In genomic region chr9:82552784-82553183, GRCh38 we compare ENCODE assay signal across 27 cellular contexts.
"Had no signal": no experiment of that assay in that cellular context is flagged by ENCODE, and none has a peak within 500 bp of the region (broad histone marks: within the 10 kb centered on the region; RNA-seq: fewer than 3 reads in every experiment).

No MANE protein-coding gene starts in this region.

- H3K27ac ChIP-seq: suprapubic skin, testis, thoracic aorta, thyroid gland, tibial artery, tibial nerve, transverse colon, upper lobe of left lung, upper lobe of right lung, vagina had no signal

- H3K36me3 ChIP-seq: stomach, suprapubic skin, thoracic aorta, thyroid gland, tibial artery, tibial nerve, transverse colon, upper lobe of left lung, upper lobe of right lung, uterus, vagina had no signal

- H3K27me3 ChIP-seq: stomach, suprapubic skin, testis, thyroid gland, tibial nerve, transverse colon, upper lobe of left lung, upper lobe of right lung, uterus, vagina had no signal

- H3K4me3 ChIP-seq: stomach, suprapubic skin, testis, thoracic aorta, thyroid gland, tibial artery, tibial nerve, transverse colon, upper lobe of left lung, upper lobe of right lung, uterus, vagina had no signal

- H3K9me3 ChIP-seq: stomach, suprapubic skin, testis, thoracic aorta, thyroid gland, tibial artery, tibial nerve, transverse colon, upper lobe of right lung, uterus, vagina had no signal

- ATAC-seq: stimulated activated effector memory CD8-positive, alpha-beta T cell treated with anti-CD3 and anti-CD28 coated beads, Interleukin-12 subunit alpha, Interleukin-12 subunit beta, amount 100 ng/mL, for 72 hours; stimulated activated memory B cell treated with anti-CD40 and anti-IgM and Interleukin-4, amounts not matched to agents 10 μg/mL and 1 μg/mL and 100 μg/mL, for 72 hours; stimulated activated naive B cell treated with anti-CD40 and anti-IgM and Interleukin-4, amounts not matched to agents 10 μg/mL and 1 μg/mL and 100 μg/mL, for 72 hours; stimulated activated naive CD8-positive, alpha-beta T cell treated with anti-CD3 and anti-CD28 coated beads, Interleukin-15, amount 100 ng/mL, for 72 hours; stimulated activated naive CD8-positive, alpha-beta T cell treated with anti-CD3 and anti-CD28 coated beads, Interleukin-15, Interleukin-2, amounts not matched to agents 100 U/mL and 50 U/mL, for 24 hours; upper lobe of right lung had no signal

- FAIRE-seq: urothelium cell line had no signal

- DNase-seq: stimulated activated CD4-positive, alpha-beta T cell treated with anti-CD3 and anti-CD28 coated beads, Interleukin-2, amount 100 ng/mL, for 48 hours; stimulated activated CD4-positive, alpha-beta T cell treated with anti-CD3 and anti-CD28 coated beads, Interleukin-4, amount 100 ng/mL, for 1 hour; stimulated activated CD4-positive, alpha-beta T cell treated with anti-CD3 and anti-CD28 coated beads, Interleukin-4, amount 100 ng/mL, for 24 hours; stimulated activated CD4-positive, alpha-beta T cell treated with anti-CD3 and anti-CD28 coated beads, Interleukin-4, amount 100 ng/mL, for 4 hours; stimulated activated CD8-positive, alpha-beta memory T cell treated with anti-CD3 and anti-CD28 coated beads, Interleukin-4, amount 100 ng/mL, for 48 hours; stimulated activated naive B cell treated with anti-CD40 and anti-IgM and Interleukin-4, amounts not matched to agents 10 μg/mL and 1 μg/mL and 100 μg/mL, for 72 hours; stimulated activated naive CD4-positive, alpha-beta T cell; stimulated activated naive CD4-positive, alpha-beta T cell treated with Interleukin-2 at 50 U/mL for 16 hours; stimulated activated naive CD8-positive, alpha-beta T cell treated with anti-CD3 and anti-CD28 coated beads, Interleukin-15, amount 100 ng/mL, for 72 hours; stimulated activated naive CD8-positive, alpha-beta T cell treated with anti-CD3 and anti-CD28 coated beads, Interleukin-15, Interleukin-2, amounts not matched to agents 100 U/mL and 50 U/mL, for 24 hours; stomach; substantia nigra; testis; thyroid gland; tibial artery; transverse colon; trophoblast cell; upper lobe of left lung; upper lobe of right lung; uterus had no signal

- H3K4me1 ChIP-seq: suprapubic skin, thyroid gland, tibial nerve, upper lobe of right lung, uterus had no signal
